Comparison of ENCODE assay signal across 17 cellular contexts in genomic region chr10:60574388-60574787, GRCh38.
DNase-seq lines count a peak whose midpoint lies in the region; ATAC-seq and TF ChIP-seq lines count a peak whose summit lies in the region.
"Had no signal": no experiment of that assay in that cellular context is flagged by ENCODE, and none has a peak within 500 bp of the region (broad histone marks: within the 10 kb centered on the region; RNA-seq: fewer than 3 reads in every experiment).

No MANE protein-coding gene starts in this region.

- 95 to 96% methylated on average over 4 of the region's 4 CpGs for whole genome bisulfite sequencing in gastroesophageal sphincter (ENCODE audit: low coverage in 1 of 2), 2 donors

- no peaks in the 10 kb centered on the region for H3K27me3 ChIP-seq in skeletal muscle tissue (ENCODE audit: control insufficient read depth in 3 of 3, insufficient read depth in 3 of 3, low read length in 3 of 3)
- no peaks in the 10 kb centered on the region for H3K27me3 ChIP-seq in gastroesophageal sphincter

- POLR2A ChIA-PET in activated CD4-positive, alpha-beta T cell treated with anti-CD3 and anti-CD28 coated beads, Interleukin-2, amount 10 ng/mL, durations not matched to agents 7 days and 5 days (lab: Charles Lee), result no interaction called here

- H3K27ac Mint-ChIP-seq in activated CD4-positive, alpha-beta T cell treated with anti-CD3 and anti-CD28 coated beads, Interleukin-2, amount 10 ng/mL, durations not matched to agents 7 days and 5 days, result peak overlapping the region; percentile 21
- H3K27ac Mint-ChIP-seq in natural killer cell treated with Interleukin-12 subunit alpha and Interleukin-12 subunit beta and Interleukin-15 and Interleukin-18, amount 100 ng/mL, for 72 hours, result peak overlapping the region in 1 of 2 donors; percentile 77
- no peak overlapping the region for H3K27ac Mint-ChIP-seq in natural killer cell

- DNase-seq in activated CD4-positive, alpha-beta T cell treated with anti-CD3 and anti-CD28 coated beads, Interleukin-2, amount 10 ng/mL, durations not matched to agents 7 days and 5 days, result no peak
- no peak for DNase-seq in activated CD4-positive, alpha-beta T cell treated with anti-CD3 and anti-CD28 coated beads, Interleukin-2, amount 50 U/mL, for 4 hours
- no peak for DNase-seq in natural killer cell treated with Interleukin-12 subunit alpha and Interleukin-12 subunit beta and Interleukin-15 and Interleukin-18, amount 100 ng/mL, for 72 hours (ENCODE audit: low spot score)
- DNase-seq in natural killer cell (no peak), epithelial cell of prostate (ENCODE audit: low read depth, low spot score) (no peak), KG1 (lab: John Stamatoyannopoulos, UW) (no peak)
- DNase-seq: DND-41, NCI-H1048, NCI-H1436 treated with DMSO at 0.1 percent for 48 hours, NCI-H2029 treated with DMSO at 0.1 percent for 48 hours, NCI-H2171 treated with DMSO at 0.1 percent for 48 hours, NCI-H774 had no signal

- TF ChIP-seq POLR2A in gastroesophageal sphincter (IDR thresholded peaks at IDR 0.05), result no peak

- peaks cover 61% of the 10 kb centered on the region for H3K4me1 Mint-ChIP-seq in activated CD4-positive, alpha-beta T cell treated with anti-CD3 and anti-CD28 coated beads, Interleukin-2, amount 10 ng/mL, durations not matched to agents 7 days and 5 days
- H3K4me1 Mint-ChIP-seq in natural killer cell treated with Interleukin-12 subunit alpha and Interleukin-12 subunit beta and Interleukin-15 and Interleukin-18, amount 100 ng/mL, for 72 hours (ENCODE audit: low read depth in 2 of 2), result peaks cover 10 to 32% of the 10 kb centered on the region in 2 donors
- peaks cover 10 to 26% of the 10 kb centered on the region in 2 donors for H3K4me1 Mint-ChIP-seq in natural killer cell

- no peak overlapping the region for H3K4me3 Mint-ChIP-seq in activated CD4-positive, alpha-beta T cell treated with anti-CD3 and anti-CD28 coated beads, Interleukin-2, amount 10 ng/mL, durations not matched to agents 7 days and 5 days
- H3K4me3 Mint-ChIP-seq in natural killer cell treated with Interleukin-12 subunit alpha and Interleukin-12 subunit beta and Interleukin-15 and Interleukin-18, amount 100 ng/mL, for 72 hours, result peak overlapping the region; percentile 20
- H3K4me3 Mint-ChIP-seq in natural killer cell, result no peak overlapping the region

- CTCF ChIA-PET in activated CD4-positive, alpha-beta T cell treated with anti-CD3 and anti-CD28 coated beads, Interleukin-2, amount 10 ng/mL, durations not matched to agents 7 days and 5 days (lab: Charles Lee), result interaction anchor here (1.2 to 1.5 kb wide), 2 partner anchors 8 to 14 kb away, joined by 3 read pairs; no protein-coding TSS in a partner anchor

- peaks cover 27% of the 10 kb centered on the region for H3K36me3 Mint-ChIP-seq in activated CD4-positive, alpha-beta T cell treated with anti-CD3 and anti-CD28 coated beads, Interleukin-2, amount 10 ng/mL, durations not matched to agents 7 days and 5 days (ENCODE audit: low read depth)
- peaks cover 7% of the 10 kb centered on the region for H3K36me3 Mint-ChIP-seq in natural killer cell treated with Interleukin-12 subunit alpha and Interleukin-12 subunit beta and Interleukin-15 and Interleukin-18, amount 100 ng/mL, for 72 hours
- H3K36me3 Mint-ChIP-seq in natural killer cell, result no peaks in the 10 kb centered on the region

- H3K9me3 ChIP-seq in skeletal muscle tissue (ENCODE audit: control insufficient read depth in 3 of 3, low read length in 3 of 3) (no peaks in the 10 kb centered on the region), gastroesophageal sphincter (no peaks in the 10 kb centered on the region)
- H3K9me3 ChIP-seq: BLaER1 treated with 17β-estradiol and CSF1 and Interleukin-3, amounts not matched to agents 10 nM and 100 nM had no signal

- no peak for TF ChIP-seq CTCF in natural killer cell (IDR thresholded peaks at IDR 0.05)
- TF ChIP-seq CTCF in gastroesophageal sphincter (IDR thresholded peaks at IDR 0.05), result no peak

- TF ChIP-seq EP300 in gastroesophageal sphincter (IDR thresholded peaks at IDR 0.05), result no peak

- H3K27me3 Mint-ChIP-seq in activated CD4-positive, alpha-beta T cell treated with anti-CD3 and anti-CD28 coated beads, Interleukin-2, amount 10 ng/mL, durations not matched to agents 7 days and 5 days, result no peaks in the 10 kb centered on the region
- peaks cover 13 to 15% of the 10 kb centered on the region in 2 donors for H3K27me3 Mint-ChIP-seq in natural killer cell treated with Interleukin-12 subunit alpha and Interleukin-12 subunit beta and Interleukin-15 and Interleukin-18, amount 100 ng/mL, for 72 hours
- H3K27me3 Mint-ChIP-seq in natural killer cell (ENCODE audit: low read depth in 2 of 2), result peaks cover 12 to 17% of the 10 kb centered on the region in 2 donors

- intact Hi-C loops in natural killer cell (cut with micrococcal nuclease), result no loop called here

- H3K27ac ChIP-seq in epithelial cell of prostate (peak overlapping the region; percentile 9), skeletal muscle tissue (ENCODE audit: low read depth, low read length) (peak overlapping the region; percentile 78), gastroesophageal sphincter (no peak overlapping the region)
- H3K27ac ChIP-seq: BLaER1 treated with 17β-estradiol and CSF1 and Interleukin-3, amounts not matched to agents 10 nM and 100 nM; RWPE1 had no signal

- peaks cover 0 to 23% (median 11%) of the 10 kb centered on the region in 3 donors for H3K4me1 ChIP-seq in skeletal muscle tissue (ENCODE audit: control insufficient read depth in 3 of 3, insufficient read depth in 3 of 3, low read length in 3 of 3)
- H3K4me1 ChIP-seq in gastroesophageal sphincter, result peaks cover 0 to 31% (median 0%) of the 10 kb centered on the region in 3 donors

- H3K4me3 ChIP-seq in skeletal muscle tissue (ENCODE audit: low read length in 3 of 3) (no peak overlapping the region), gastroesophageal sphincter (no peak overlapping the region)
- H3K4me3 ChIP-seq: BLaER1 treated with 17β-estradiol and CSF1 and Interleukin-3, amounts not matched to agents 10 nM and 100 nM had no signal

- no peak overlapping the region for H3K9ac ChIP-seq in skeletal muscle tissue (ENCODE audit: low read depth in 1 of 3, low read length in 3 of 3)
- H3K9ac ChIP-seq: BLaER1 treated with 17β-estradiol and CSF1 and Interleukin-3, amounts not matched to agents 10 nM and 100 nM had no signal

- peaks cover 14% of the 10 kb centered on the region for H3K9me3 Mint-ChIP-seq in activated CD4-positive, alpha-beta T cell treated with anti-CD3 and anti-CD28 coated beads, Interleukin-2, amount 10 ng/mL, durations not matched to agents 7 days and 5 days
- peaks cover 7% of the 10 kb centered on the region for H3K9me3 Mint-ChIP-seq in natural killer cell treated with Interleukin-12 subunit alpha and Interleukin-12 subunit beta and Interleukin-15 and Interleukin-18, amount 100 ng/mL, for 72 hours
- peaks cover 0 to 5% of the 10 kb centered on the region in 2 donors for H3K9me3 Mint-ChIP-seq in natural killer cell

- no peak for ATAC-seq in natural killer cell treated with Interleukin-12 subunit alpha and Interleukin-12 subunit beta and Interleukin-15 and Interleukin-18, amount 100 ng/mL, for 72 hours
- ATAC-seq in natural killer cell (no peak), gastroesophageal sphincter (no peak)
- ATAC-seq: HCT116 had no signal

- H3K36me3 ChIP-seq in skeletal muscle tissue (ENCODE audit: control insufficient read depth in 3 of 3, insufficient read depth in 3 of 3, low read length in 3 of 3) (no peaks in the 10 kb centered on the region), gastroesophageal sphincter (no peaks in the 10 kb centered on the region)
- H3K36me3 ChIP-seq: BLaER1 treated with 17β-estradiol and CSF1 and Interleukin-3, amounts not matched to agents 10 nM and 100 nM had no signal

Comparison
In these comparisons a context has a peak if more than half of its experiments do, and no peak if none do; other contexts are left out.
1. H3K27ac ChIP-seq: peak in epithelial cell of prostate (single experiment) and skeletal muscle tissue (single experiment); none in gastroesophageal sphincter (0 of 4).